In the genomic region with DNA sequence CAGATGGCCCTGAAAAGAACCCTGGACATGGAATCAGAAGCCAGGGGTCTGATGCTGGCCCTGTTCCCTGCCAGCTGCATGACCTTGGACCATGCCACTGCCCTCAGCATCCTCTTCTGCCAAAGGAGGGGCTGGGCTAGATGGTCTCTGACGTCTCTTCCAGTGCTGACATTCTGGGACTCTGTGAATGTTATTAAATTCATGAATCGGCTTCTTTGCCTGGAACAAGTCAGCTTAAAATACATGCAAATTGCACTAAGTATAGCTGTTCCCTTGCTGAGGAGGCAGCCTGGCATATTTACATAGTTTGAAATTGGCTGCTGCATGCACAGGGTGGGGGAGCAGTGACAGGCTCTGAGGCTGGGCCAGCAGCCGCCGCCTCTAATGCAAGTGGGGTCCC, we compare ENCODE assay signal across 21 cellular contexts. TPM values are rescaled to one million over a fixed set of nuclear protein-coding genes. Genes with fewer than 3 reads are reported as not detected.
DNase-seq lines count a peak whose midpoint lies in the region; TF ChIP-seq lines count a peak whose summit lies in the region.
"Had no signal": no experiment of that assay in that cellular context is flagged by ENCODE, and none has a peak within 500 bp of the region (broad histone marks: within the 10 kb centered on the region; RNA-seq: fewer than 3 reads in every experiment).

No MANE protein-coding gene starts in this region.

- DNase-seq in Ammon's horn (ENCODE audit: low spot score) (peak; percentile 72), anterior cingulate cortex (lab: John Stamatoyannopoulos, UW) (peak in 35 of 58 donors; percentile 12 to 75 (median 37)), globus pallidus (ENCODE audit: low spot score) (peak; percentile 40), occipital lobe (lab: John Stamatoyannopoulos, UW) (peak; percentile 47), NCI-H1417 (lab: John Stamatoyannopoulos, UW) (no peak), foreskin fibroblast (no peak), T1000 (lab: John Stamatoyannopoulos, UW) (no peak)
- no peak for DNase-seq in activated CD4-positive, alpha-beta T cell treated with anti-CD3 and anti-CD28 coated beads, Interleukin-2, amount 50 U/mL, for 1 hour
- DNase-seq: 8988T; CD8-positive, alpha-beta memory T cell; DMS79 treated with DMSO at 0.1 percent for 48 hours; IMR-90; NCI-H187 treated with DMSO at 0.1 percent for 48 hours; NCI-H82; Peyer's patch; SHP77 had no signal

- no peak overlapping the region for H3K4me3 ChIP-seq in foreskin fibroblast (ENCODE audit: low read depth in 1 of 2, low read length in 2 of 2)
- H3K4me3 ChIP-seq: BLaER1 treated with 17β-estradiol and CSF1 and Interleukin-3, amounts not matched to agents 10 nM and 100 nM; Peyer's patch had no signal

- no peak for TF ChIP-seq CTCF in foreskin fibroblast (IDR thresholded peaks at IDR 0.05; ENCODE audit: low read depth, low read length)

RNA-seq across cellular contexts. Expression of gene KCNA2, which starts 23.8 kb away (rescaled TPM):
- 7.0 TPM for total RNA-seq in occipital lobe
- total RNA-seq: G401, HT1080, IMR-90, LHCN-M2, NCI-H460 had no signal

Comparison
In these comparisons a context has a peak if more than half of its experiments do, and no peak if none do; other contexts are left out.
1. DNase-seq: peak in Ammon's horn (single experiment), anterior cingulate cortex (35 of 58), globus pallidus (single experiment) and occipital lobe (single experiment); none in NCI-H1417 (0 of 3), activated CD4-positive, alpha-beta T cell treated with anti-CD3 and anti-CD28 coated beads, Interleukin-2, amount 50 U/mL, for 1 hour (single experiment), foreskin fibroblast (0 of 2) and T1000 (single experiment).